In genomic region chr19:35775298-35776101, GRCh38 we compare ENCODE assay signal across 1 cellular context.
A peak's percentile ranks its signal among the peaks of the same experiment; 100 is the strongest.
TF ChIP-seq lines count a peak whose summit lies in the region.

Gene ARHGAP33, plus strand, starts transcription at chr19:35775564. Its CDS starts 95 bp downstream, at chr19:35775659.

TF ChIP-seq in HEK293, 187 proteins besides CTCF, POLR2A, EP300 and RAD21 (continued from another document):
- TF ChIP-seq KLF17 (tag by site-specific recombination; IDR thresholded peaks at IDR 0.05) (0 out of 2 replicates have a peak, but pooled peaks have one; percentile 11), ZNF26 (tag by site-specific recombination; IDR thresholded peaks at IDR 0.05) (no peak), ZNF623 (tag by site-specific recombination; IDR thresholded peaks at IDR 0.05) (no peak), YY1 (tag by site-specific recombination; IDR thresholded peaks at IDR 0.05) (peak; percentile 73; the same call in 1 of the 2 replicates), SP2 (tag by site-specific recombination; IDR thresholded peaks at IDR 0.05) (peak; percentile 99), ZNF549 (tag by site-specific recombination; IDR thresholded peaks at IDR 0.05) (no peak), ZNF10 (tag by site-specific recombination; IDR thresholded peaks at IDR 0.05) (no peak), ZNF701 (tag by site-specific recombination; IDR thresholded peaks at IDR 0.05) (no peak), ZNF658 (tag by site-specific recombination; IDR thresholded peaks at IDR 0.05) (no peak), SCRT1 (tag by site-specific recombination; IDR thresholded peaks at IDR 0.05; ENCODE audit: borderline replicate concordance) (no peak), ZNF18 (tag by site-specific recombination; IDR thresholded peaks at IDR 0.05) (no peak), EGR2 (tag by site-specific recombination; IDR thresholded peaks at IDR 0.05; ENCODE audit: low read depth) (no peak), GLIS2 (tag by site-specific recombination; IDR thresholded peaks at IDR 0.05) (peak; percentile 78), ZNF544 (tag by site-specific recombination; IDR thresholded peaks at IDR 0.05) (no peak), ZNF174 (tag by site-specific recombination; IDR thresholded peaks at IDR 0.05) (no peak), ZNF843 (tag by site-specific recombination; IDR thresholded peaks at IDR 0.05) (no peak), KLF1 (tag by site-specific recombination; IDR thresholded peaks at IDR 0.05) (peak; percentile 83), ZSCAN30 (tag by site-specific recombination; IDR thresholded peaks at IDR 0.05) (peak; percentile 64; the same call in 1 of the 2 replicates), ZNF501 (tag by site-specific recombination; IDR thresholded peaks at IDR 0.05) (no peak), ZNF404 (tag by site-specific recombination; IDR thresholded peaks at IDR 0.05) (no peak), ATF2 (tag by site-specific recombination; IDR thresholded peaks at IDR 0.05; ENCODE audit: low read depth) (no peak), MEIS1 (CRISPR knock-in tag; IDR thresholded peaks at IDR 0.05; ENCODE audit: borderline replicate concordance) (no peak), ZNF488 (tag by site-specific recombination; IDR thresholded peaks at IDR 0.05) (no peak), ZNF112 (tag by site-specific recombination; IDR thresholded peaks at IDR 0.05) (no peak), BCL11A (tag by site-specific recombination; IDR thresholded peaks at IDR 0.05; ENCODE audit: low read depth) (no peak), ZBTB49 (tag by site-specific recombination; IDR thresholded peaks at IDR 0.05; ENCODE audit: low read depth) (no peak)
